ENCODE assay signal across 8 cellular contexts in the genomic region with DNA sequence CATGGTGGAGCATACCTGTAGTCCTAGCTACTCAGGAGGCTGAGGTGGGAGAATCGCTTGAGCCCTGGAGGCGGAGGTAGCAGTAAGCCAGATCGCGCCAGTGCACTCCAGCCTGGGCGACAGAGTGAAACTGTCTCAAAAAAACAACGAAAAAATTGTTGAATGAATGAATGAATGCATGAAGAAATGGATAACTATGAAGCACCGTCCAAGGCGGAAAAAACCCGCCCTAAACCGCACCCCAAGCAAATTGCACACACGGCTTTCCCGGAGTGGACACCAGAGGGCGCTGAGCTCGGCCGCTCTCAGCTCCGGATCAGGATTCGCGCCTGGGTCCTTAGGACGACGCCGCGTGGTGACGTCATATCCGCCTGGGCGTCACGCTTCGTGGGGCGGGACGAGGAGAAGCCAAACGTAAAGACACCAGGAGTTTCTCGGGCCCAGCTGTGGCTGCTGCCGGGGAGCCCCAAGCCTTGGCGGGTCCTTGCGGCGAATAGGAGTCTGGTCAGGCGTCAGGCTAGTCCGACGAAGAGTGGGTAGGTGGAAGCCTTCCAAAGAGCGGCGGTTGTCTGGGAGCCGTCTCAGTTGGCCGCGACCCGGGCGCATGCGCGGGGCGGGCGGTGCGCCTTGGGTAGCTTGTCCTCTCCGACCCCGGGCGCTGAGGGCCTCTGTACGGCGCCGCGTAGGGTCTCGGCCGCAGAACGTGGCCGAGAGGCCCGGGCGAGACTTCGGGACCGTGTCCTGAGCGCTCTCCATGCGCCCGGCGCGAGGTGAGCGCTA. TPM values are rescaled to one million over a fixed set of nuclear protein-coding genes. Genes with fewer than 3 reads are reported as not detected.
DNase-seq lines count a peak whose midpoint lies in the region; ATAC-seq and TF ChIP-seq lines count a peak whose summit lies in the region.

A gene (plus strand): TSS at position 639 of the 780 bp plus-strand sequence. CDS start 11,094 bp downstream, outside the sequence.
A gene (plus strand): TSS at position 364 of the 780 bp plus-strand sequence. CDS start 4,085 bp downstream, outside the sequence.

- H3K4me3 ChIP-seq in GM12864 (ENCODE audit: low read depth, low read length) (peak within 1 kb of the TSS; percentile 79), thoracic aorta (peak within 1 kb of the TSS; percentile 95)

- H3K36me3 Mint-ChIP-seq in activated naive CD8-positive, alpha-beta T cell = peaks cover 4% of the 10 kb centered on the region

- H3K4me1 ChIP-seq in thoracic aorta (ENCODE audit: control insufficient read depth in 1 of 2, low read depth in 2 of 2) = peaks cover 22 to 24% of the 10 kb centered on the region in 2 donors

- H3K9me3 ChIP-seq in thoracic aorta = no peaks in the 10 kb centered on the region

- H3K27ac Mint-ChIP-seq in activated naive CD8-positive, alpha-beta T cell = peak within 1 kb of the TSS; percentile 99

- peaks cover 4% of the 10 kb centered on the region for H3K36me3 ChIP-seq in thoracic aorta

- ATAC-seq in HG02623 (IDR thresholded peaks at IDR 0.05; ENCODE audit: unreplicated experiment) (peak; percentile 84), omental fat pad (ENCODE audit: low FRiP score) (peak; percentile 94), thoracic aorta (ENCODE audit: insufficient number of reproducible peaks, low FRiP score, low read depth) (peak; percentile 93)

- DNase-seq in GM12864 (ENCODE audit: low read depth) (peak; percentile 95), NCI-H1092 treated with DMSO at 0.1 percent for 48 hours (lab: John Stamatoyannopoulos, UW) (peak; percentile 91), SKM-1 (lab: John Stamatoyannopoulos, UW; ENCODE audit: unreplicated experiment) (peak; percentile 94), glomerular endothelial cell (ENCODE audit: extremely low read depth, low read depth, low spot score) (peak; percentile 87), omental fat pad (ENCODE audit: low spot score) (peak; percentile 94), thoracic aorta (ENCODE audit: low spot score) (peak; percentile 91)

- H3K4me3 Mint-ChIP-seq in activated naive CD8-positive, alpha-beta T cell = peak within 1 kb of the TSS; percentile 100

- peaks cover 3% of the 10 kb centered on the region for H3K9me3 Mint-ChIP-seq in activated naive CD8-positive, alpha-beta T cell (ENCODE audit: low read depth)

- H3K27ac ChIP-seq in thoracic aorta = peak within 1 kb of the TSS; percentile 90 to 98

- no peaks in the 10 kb centered on the region for H3K27me3 ChIP-seq in thoracic aorta (replicated peaks; ENCODE audit: insufficient read depth)

- peaks cover 33% of the 10 kb centered on the region for H3K4me1 Mint-ChIP-seq in activated naive CD8-positive, alpha-beta T cell (ENCODE audit: low read depth)

- TF ChIP-seq CTCF in GM12864 (IDR thresholded peaks at IDR 0.05; ENCODE audit: low read depth, low read length, missing control alignments) (peak; percentile 95), omental fat pad (IDR thresholded peaks at IDR 0.05) (peak in 2 of 3 donors; percentile 64 to 76), thoracic aorta (IDR thresholded peaks at IDR 0.05) (peak; percentile 94)

- peaks cover 8% of the 10 kb centered on the region for H3K27me3 Mint-ChIP-seq in activated naive CD8-positive, alpha-beta T cell

RNA-seq across cellular contexts. Expression of the first gene that starts in this region (rescaled TPM):
- 6.5 and 8.1 TPM in 2 replicates for total RNA-seq in glomerular endothelial cell
- 10 to 100 TPM in 2 of 4 donors, 1 to 10 TPM in 2; 8.4 to 12.6 (median 10.4) TPM for total RNA-seq in omental fat pad
- 10 to 100 TPM in 1 of 2 donors, not detected in 1; 13.9 TPM for total RNA-seq in thoracic aorta

RNA-seq across cellular contexts. Expression of the second gene that starts in this region (rescaled TPM):
- 6.5 and 9.1 TPM in 2 replicates for total RNA-seq in glomerular endothelial cell
- 10 to 100 TPM in 1 of 4 donors, 1 to 10 TPM in 3; 8.1 to 12.5 (median 8.8) TPM for total RNA-seq in omental fat pad
- total RNA-seq in thoracic aorta = 10 to 100 TPM in 1 of 2 donors, 1 to 10 TPM in 1; 5.0 to 10.1 TPM

Comparison
In these comparisons a context has a peak if more than half of its experiments do, and no peak if none do; other contexts are left out.
1. Peak in every context shown above with its lines: DNase-seq, ATAC-seq, H3K4me3 ChIP-seq and H3K27ac ChIP-seq.